ENCODE assay signal across 16 cellular contexts in genomic region chr21:42657676-42658319, GRCh38.
"Had no signal": no experiment of that assay in that cellular context is flagged by ENCODE, and none has a peak within 500 bp of the region (broad histone marks: within the 10 kb centered on the region; RNA-seq: fewer than 3 reads in every experiment).

No MANE protein-coding gene starts in this region.

- H3K9me3 ChIP-seq: gastrocnemius medialis, stomach had no signal

- H3K27ac ChIP-seq: gastrocnemius medialis, stomach had no signal

- ATAC-seq: gastrocnemius medialis; naive thymus-derived CD8-positive, alpha-beta T cell; WTC11 had no signal

- H3K4me3 ChIP-seq: gastrocnemius medialis, stomach had no signal

- DNase-seq: activated CD4-positive, alpha-beta memory T cell treated with anti-CD3 and anti-CD28 coated beads for 36 hours; activated CD4-positive, alpha-beta T cell treated with anti-CD3 and anti-CD28 coated beads for 4 hours; activated naive CD8-positive, alpha-beta T cell treated with anti-CD3 and anti-CD28 coated beads for 36 hours; activated T-cell treated with anti-CD3 and anti-CD28 coated beads for 4 hours; amniotic stem cell; effector CD4-positive, alpha-beta T cell; gastrocnemius medialis; head of caudate nucleus; mesendoderm; naive thymus-derived CD8-positive, alpha-beta T cell; nucleus accumbens; stimulated activated CD4-positive, alpha-beta T cell treated with anti-CD3 and anti-CD28 coated beads, Interleukin-15, amount 100 ng/mL, for 24 hours; stimulated activated CD4-positive, alpha-beta T cell treated with anti-CD3 and anti-CD28 coated beads, Interleukin-2, amount 100 ng/mL, for 48 hours; stomach; T-helper 2 cell had no signal

- H3K36me3 ChIP-seq: gastrocnemius medialis, stomach had no signal
